In the genomic region with DNA sequence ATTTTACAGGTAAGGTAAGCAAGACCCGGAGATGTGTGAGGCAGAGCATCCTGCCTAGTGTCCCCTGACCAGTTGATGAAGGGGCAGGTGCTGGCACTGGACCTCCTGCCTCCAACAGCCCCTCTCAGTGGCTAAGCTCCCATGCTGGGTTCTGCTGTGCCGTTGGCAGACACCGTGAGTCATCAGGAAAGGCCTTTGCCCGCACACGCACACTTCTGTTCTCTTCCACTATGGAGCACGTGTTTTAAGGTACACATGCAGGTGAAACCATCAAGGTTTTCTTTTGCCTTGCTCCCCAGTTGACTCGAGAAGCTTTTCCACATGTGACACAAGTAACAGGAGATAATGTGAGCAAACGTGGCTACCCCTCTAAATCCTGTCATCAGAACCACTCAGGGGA, we compare ENCODE assay signal across 20 cellular contexts.
"Had no signal": no experiment of that assay in that cellular context is flagged by ENCODE, and none has a peak within 500 bp of the region (broad histone marks: within the 10 kb centered on the region; RNA-seq: fewer than 3 reads in every experiment).

No MANE protein-coding gene starts in this region.

- H3K9me3 ChIP-seq: ascending aorta, body of pancreas, Peyer's patch had no signal

- DNase-seq: activated CD4-positive, alpha-beta T cell treated with anti-CD3 and anti-CD28 coated beads for 4 hours; activated CD4-positive, alpha-beta T cell treated with anti-CD3 and anti-CD28 coated beads, Interleukin-2, amount 50 U/mL, for 4 hours; activated CD8-positive, alpha-beta memory T cell treated with anti-CD3 and anti-CD28 coated beads, Interleukin-2, amount 50 U/mL, for 48 hours; activated CD8-positive, alpha-beta T cell treated with anti-CD3 and anti-CD28 coated beads, Interleukin-2, amount 10 ng/mL, durations not matched to agents 7 days and 5 days; activated T-cell treated with anti-CD3 and anti-CD28 coated beads, Interleukin-2, amount 50 U/mL, for 1 hour; body of pancreas; KG1; NCI-H1092; NCI-H1417 treated with DMSO at 0.1 percent for 48 hours; NCI-H1694; NCI-H2029 treated with DMSO at 0.1 percent for 48 hours; NCI-H345; NCI-H510A; NCI-H526 treated with DMSO at 0.1 percent for 48 hours; NCI-H82; Peyer's patch; SHP77 treated with DMSO at 0.1 percent for 48 hours had no signal

- H3K4me1 ChIP-seq: ascending aorta, body of pancreas, Peyer's patch had no signal

- H3K4me3 ChIP-seq: ascending aorta, body of pancreas, cardiac muscle cell, Peyer's patch had no signal

- ATAC-seq: activated CD4-positive, CD25-positive, alpha-beta regulatory T cell treated with anti-CD3 and anti-CD28 coated beads, Interleukin-2, amount 50 U/mL, for 24 hours; activated CD8-positive, alpha-beta T cell treated with anti-CD3 and anti-CD28 coated beads, Interleukin-2, amount 10 ng/mL, durations not matched to agents 7 days and 5 days; body of pancreas had no signal

- H3K27ac ChIP-seq: ascending aorta, body of pancreas, cardiac muscle cell, Peyer's patch had no signal

- H3K36me3 ChIP-seq: ascending aorta, cardiac muscle cell, Peyer's patch had no signal

- H3K27me3 ChIP-seq: ascending aorta, body of pancreas, cardiac muscle cell, Peyer's patch had no signal
